ENCODE assay signal across 1 cellular context in genomic region chr11:122306776-122307479, GRCh38.
A peak's percentile ranks its signal among the peaks of the same experiment; 100 is the strongest.
TF ChIP-seq lines count a peak whose summit lies in the region.

No MANE protein-coding gene starts in this region.

TF ChIP-seq in GM23338, 12 proteins besides CTCF, POLR2A, EP300 and RAD21 (continued from another document):
- TF ChIP-seq ZNF462 (CRISPR knock-in tag; IDR thresholded peaks at IDR 0.05) = peak; percentile 86
- no peak for TF ChIP-seq ZNF114 (CRISPR knock-in tag; IDR thresholded peaks at IDR 0.05)
- TF ChIP-seq POLR2AphosphoS5 (IDR thresholded peaks at IDR 0.05; ENCODE audit: low read depth) = no peak
- no peak for TF ChIP-seq STAT1 (IDR thresholded peaks at IDR 0.05; ENCODE audit: unreplicated experiment)
- 0 out of 2 replicates have a peak, but pooled peaks have one; percentile 23 for TF ChIP-seq CREB1 (CRISPR knock-in tag; IDR thresholded peaks at IDR 0.05; ENCODE audit: low read depth)
- no peak for TF ChIP-seq JUNB (IDR thresholded peaks at IDR 0.05; ENCODE audit: unreplicated experiment)
